ENCODE assay signal across 8 cellular contexts in the genomic region with DNA sequence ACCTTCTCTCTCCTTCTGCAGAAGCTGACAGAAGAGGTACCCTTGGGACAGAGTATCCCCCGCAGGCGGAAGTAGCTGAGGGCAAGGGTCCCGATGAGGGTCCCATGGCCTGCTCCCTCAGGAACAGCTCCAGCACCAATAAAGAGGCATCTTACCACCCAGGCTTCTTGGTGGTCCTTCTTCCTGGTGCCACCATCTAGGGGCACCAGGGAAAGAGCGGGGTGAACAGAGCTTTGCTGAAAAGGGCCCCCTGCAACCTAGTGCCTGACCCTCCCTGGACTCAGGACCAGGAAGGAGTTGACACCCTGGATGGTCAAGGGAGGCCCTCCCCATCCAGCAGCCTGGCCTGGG. TPM values are rescaled to one million over a fixed set of nuclear protein-coding genes. Genes with fewer than 3 reads are reported as not detected.
DNase-seq lines count a peak whose midpoint lies in the region; ATAC-seq and TF ChIP-seq lines count a peak whose summit lies in the region.

No MANE protein-coding gene starts in this region.

- H3K27ac ChIP-seq in SK-N-SH (ENCODE audit: low read depth in 2 of 2, low read length in 1 of 2) (peak overlapping the region; percentile 46 to 71; a peak in 3 of 4 replicates), smooth muscle cell (ENCODE audit: low read depth) (peak overlapping the region; percentile 32)

- 92% methylated on average over 4 of the region's 4 CpGs for WGBS in SK-N-SH (ENCODE audit: low lambda C conversion rate)
- 100% methylated on average over 4 of the region's 4 CpGs for WGBS in smooth muscle cell (ENCODE audit: low lambda C conversion rate)

- H3F3A ChIP-seq in SK-N-SH (replicated peaks; ENCODE audit: insufficient read depth) (peaks cover 17% of the 10 kb centered on the region), smooth muscle cell (ENCODE audit: low read depth) (peaks cover 14% of the 10 kb centered on the region)

- H2AFZ ChIP-seq in SK-N-SH (ENCODE audit: low read depth), result no peak overlapping the region
- no peak overlapping the region for H2AFZ ChIP-seq in smooth muscle cell (ENCODE audit: low read depth)

- peaks cover 23% of the 10 kb centered on the region for H3K79me2 ChIP-seq in SK-N-SH (ENCODE audit: insufficient read depth)
- H3K79me2 ChIP-seq in smooth muscle cell (ENCODE audit: low read depth), result peaks cover 14% of the 10 kb centered on the region

- ATAC-seq in GM18873 (IDR thresholded peaks at IDR 0.05; ENCODE audit: low FRiP score, unreplicated experiment), result peak; percentile 3
- ATAC-seq in left cardiac atrium, result peak; percentile 1 to 2
- ATAC-seq in HG03442 (IDR thresholded peaks at IDR 0.05; ENCODE audit: unreplicated experiment), result no peak
- no peak for ATAC-seq in HG02938 (IDR thresholded peaks at IDR 0.05; ENCODE audit: unreplicated experiment)

- H4K20me1 ChIP-seq in SK-N-SH (ENCODE audit: insufficient read depth) (peaks cover 4% of the 10 kb centered on the region; the same call in 1 of the 2 replicates), smooth muscle cell (ENCODE audit: low read depth) (no peaks in the 10 kb centered on the region)

- TF ChIP-seq RAD21 in SK-N-SH (IDR thresholded peaks at IDR 0.05; ENCODE audit: low read length), result no peak

- H3K4me2 ChIP-seq in SK-N-SH (peak overlapping the region; percentile 97; the same call in 1 of the 2 replicates), smooth muscle cell (no peak overlapping the region)

- H3K9me3 ChIP-seq in SK-N-SH (no peaks in the 10 kb centered on the region), smooth muscle cell (replicated peaks; ENCODE audit: low read depth) (no peaks in the 10 kb centered on the region)

- H3K9me2 ChIP-seq in SK-N-SH, result no peaks in the 10 kb centered on the region

- H3K4me1 ChIP-seq in SK-N-SH (ENCODE audit: control insufficient read depth in 1 of 2, insufficient read depth in 2 of 2, low read depth in 1 of 2, low read length in 1 of 2) (peaks cover 4 to 22% of the 10 kb centered on the region in 2 experiments; a peak in 1 of 4 replicates), smooth muscle cell (ENCODE audit: low read depth) (peaks cover 7% of the 10 kb centered on the region)

- H3K4me3 ChIP-seq in SK-N-SH (ENCODE audit: low read depth in 2 of 2, low read length in 1 of 2), result no peak overlapping the region
- no peak overlapping the region for H3K4me3 ChIP-seq in smooth muscle cell

- CTCF ChIA-PET in SK-N-SH (lab: Yijun Ruan, JAX), result interaction anchor here (0.8 to 3.5 kb wide), 33 partner anchors 10 to 136 kb away, joined by 3 to 38 read pairs (median 5); a partner anchor contains a TSS

- no peak for DNase-seq in SK-N-SH
- DNase-seq in left cardiac atrium, result peak; percentile 17
- DNase-seq in smooth muscle cell (lab: John Stamatoyannopoulos, UW; ENCODE audit: unreplicated experiment), result no peak
- DNase-seq in stimulated activated CD4-positive, alpha-beta T cell treated with anti-CD3 and anti-CD28 coated beads, Interleukin-4, amount 100 ng/mL, for 1 hour, result no peak
- DNase-seq in GOT3 (lab: John Stamatoyannopoulos, UW), result no peak

- no peak for TF ChIP-seq CTCF in SK-N-SH (IDR thresholded peaks at IDR 0.05)
- TF ChIP-seq CTCF in smooth muscle cell (IDR thresholded peaks at IDR 0.05; ENCODE audit: borderline replicate concordance, insufficient read depth, poor library complexity, severe bottlenecking), result no peak

- no peak overlapping the region for H3K9ac ChIP-seq in SK-N-SH
- no peak overlapping the region for H3K9ac ChIP-seq in smooth muscle cell (ENCODE audit: low read depth)

- no peaks in the 10 kb centered on the region for H3K27me3 ChIP-seq in SK-N-SH (ENCODE audit: insufficient read depth)
- H3K27me3 ChIP-seq in smooth muscle cell (ENCODE audit: low read depth), result no peaks in the 10 kb centered on the region

- H3K36me3 ChIP-seq in SK-N-SH (replicated peaks in 1 of 2; ENCODE audit: control insufficient read depth in 1 of 2, insufficient read depth in 2 of 2, low read length in 1 of 2) (peaks cover 35 to 61% of the 10 kb centered on the region in 2 experiments), smooth muscle cell (ENCODE audit: low read depth) (no peaks in the 10 kb centered on the region)

- POLR2A ChIA-PET in SK-N-SH (lab: Yijun Ruan, JAX), result interaction anchor here (0.8 to 5.2 kb wide), 11 partner anchors 12 to 65 kb away, joined by 3 to 50 read pairs (median 5); a partner anchor contains a TSS

- intact Hi-C loops in left cardiac atrium (cut with DNase I), result no loop called here

- TF ChIP-seq EP300 in SK-N-SH (IDR thresholded peaks at IDR 0.05; ENCODE audit: borderline replicate concordance in 1 of 2, low read depth in 1 of 2, low read length in 1 of 2), result no peak

TF ChIP-seq in SK-N-SH, 30 proteins besides CTCF, POLR2A, EP300 and RAD21:
- TF ChIP-seq RXRA (IDR thresholded peaks at IDR 0.05; ENCODE audit: borderline replicate concordance, low read depth) (no peak), EZH2phosphoT487 (IDR thresholded peaks at IDR 0.05; ENCODE audit: borderline replicate concordance, low read depth) (no peak), TEAD4 (IDR thresholded peaks at IDR 0.05; ENCODE audit: borderline replicate concordance, insufficient read depth) (no peak), TCF12 (IDR thresholded peaks at IDR 0.05) (no peak), RCOR1 (IDR thresholded peaks at IDR 0.05; ENCODE audit: low read length) (no peak), JUND (IDR thresholded peaks at IDR 0.05) (no peak), POLR2AphosphoS5 (IDR thresholded peaks at IDR 0.05; ENCODE audit: low read depth, low read length) (no peak), FOXM1 (IDR thresholded peaks at IDR 0.05; ENCODE audit: low read depth) (no peak), ELF1 (IDR thresholded peaks at IDR 0.05) (no peak), CHD2 (IDR thresholded peaks at IDR 0.05; ENCODE audit: low read length, partially characterized antibody) (no peak), FOSL2 (IDR thresholded peaks at IDR 0.05; ENCODE audit: borderline replicate concordance, low read depth) (no peak), RFX5 (IDR thresholded peaks at IDR 0.05; ENCODE audit: low read length) (no peak), NRF1 (IDR thresholded peaks at IDR 0.05; ENCODE audit: low read depth, low read length) (no peak), GATA2 (CRISPR knock-in tag; IDR thresholded peaks at IDR 0.05) (no peak), SMC3 (IDR thresholded peaks at IDR 0.05; ENCODE audit: low read depth, low read length) (no peak), YY1 (IDR thresholded peaks at IDR 0.05; ENCODE audit: low read depth) (no peak), SIN3A (IDR thresholded peaks at IDR 0.05; ENCODE audit: borderline replicate concordance, low read depth, low read length) (no peak)
- TF ChIP-seq, protein P1, sequence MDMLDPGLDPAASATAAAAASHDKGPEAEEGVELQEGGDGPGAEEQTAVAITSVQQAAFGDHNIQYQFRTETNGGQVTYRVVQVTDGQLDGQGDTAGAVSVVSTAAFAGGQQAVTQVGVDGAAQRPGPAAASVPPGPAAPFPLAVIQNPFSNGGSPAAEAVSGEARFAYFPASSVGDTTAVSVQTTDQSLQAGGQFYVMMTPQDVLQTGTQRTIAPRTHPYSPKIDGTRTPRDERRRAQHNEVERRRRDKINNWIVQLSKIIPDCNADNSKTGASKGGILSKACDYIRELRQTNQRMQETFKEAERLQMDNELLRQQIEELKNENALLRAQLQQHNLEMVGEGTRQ (IDR thresholded peaks at IDR 0.05; ENCODE audit: borderline replicate concordance, low read depth, low read length), result no peak
- TF ChIP-seq, protein P2, sequence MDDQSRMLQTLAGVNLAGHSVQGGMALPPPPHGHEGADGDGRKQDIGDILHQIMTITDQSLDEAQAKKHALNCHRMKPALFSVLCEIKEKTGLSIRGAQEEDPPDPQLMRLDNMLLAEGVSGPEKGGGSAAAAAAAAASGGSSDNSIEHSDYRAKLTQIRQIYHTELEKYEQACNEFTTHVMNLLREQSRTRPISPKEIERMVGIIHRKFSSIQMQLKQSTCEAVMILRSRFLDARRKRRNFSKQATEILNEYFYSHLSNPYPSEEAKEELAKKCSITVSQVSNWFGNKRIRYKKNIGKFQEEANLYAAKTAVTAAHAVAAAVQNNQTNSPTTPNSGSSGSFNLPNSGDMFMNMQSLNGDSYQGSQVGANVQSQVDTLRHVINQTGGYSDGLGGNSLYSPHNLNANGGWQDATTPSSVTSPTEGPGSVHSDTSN (IDR thresholded peaks at IDR 0.05), result no peak
TF ChIP-seq in SK-N-SH: peak in this region for 0.

RNA-seq across cellular contexts. Expression of a gene that starts 0.6 kb away (rescaled TPM):
- polyA plus RNA-seq in SK-N-SH (2012; rRNA removed) (37.6 and 43.6 TPM in 2 replicates), smooth muscle cell (42.0 and 58.3 TPM in 2 replicates)
- polyA plus RNA-seq in SK-N-SH (2012; cell fraction: cytosol; rRNA removed), result 24.7 and 28.7 TPM in 2 replicates
- 88.6 and 121 TPM in 2 replicates for polyA plus RNA-seq in SK-N-SH (2012; cell fraction: nucleus; rRNA removed)
- total RNA-seq in left cardiac atrium (10 to 100 TPM; 44.7 to 84.6 TPM), smooth muscle cell (38.2 and 42.7 TPM in 2 replicates)

RNA-seq across cellular contexts. Expression of a gene that starts 11.4 kb away (rescaled TPM):
- polyA plus RNA-seq in SK-N-SH (2012; rRNA removed) (13.1 and 23.2 TPM in 2 replicates), smooth muscle cell (16.8 and 26.7 TPM in 2 replicates)
- polyA plus RNA-seq in SK-N-SH (2012; cell fraction: cytosol; rRNA removed), result 10.7 and 18.2 TPM in 2 replicates
- polyA plus RNA-seq in SK-N-SH (2012; cell fraction: nucleus; rRNA removed), result 141 and 220 TPM in 2 replicates
- total RNA-seq in left cardiac atrium (1 to 10 TPM; 8.4 to 8.9 TPM), smooth muscle cell (5.7 and 9.3 TPM in 2 replicates)

RNA-seq across cellular contexts. Expression of a gene that starts 13.2 kb away (rescaled TPM):
- 19.2 and 20.4 TPM in 2 replicates for polyA plus RNA-seq in SK-N-SH (2012; rRNA removed)
- polyA plus RNA-seq in SK-N-SH (2012; cell fraction: cytosol; rRNA removed), result 9.2 and 13.6 TPM in 2 replicates
- 119 and 161 TPM in 2 replicates for polyA plus RNA-seq in SK-N-SH (2012; cell fraction: nucleus; rRNA removed)
- total RNA-seq in left cardiac atrium, result 10 to 100 TPM; 31.6 to 41.7 TPM
- total RNA-seq in smooth muscle cell, result 39.3 and 74.8 TPM in 2 replicates
- polyA plus RNA-seq in smooth muscle cell, result 23.3 and 25.4 TPM in 2 replicates

RNA-seq across cellular contexts. Expression of a gene that starts 14.1 kb away (rescaled TPM):
- polyA plus RNA-seq in SK-N-SH (2012; rRNA removed), result 129 and 147 TPM in 2 replicates
- 132 and 159 TPM in 2 replicates for polyA plus RNA-seq in SK-N-SH (2012; cell fraction: cytosol; rRNA removed)
- 240 and 296 TPM in 2 replicates for polyA plus RNA-seq in SK-N-SH (2012; cell fraction: nucleus; rRNA removed)
- total RNA-seq in left cardiac atrium, result 10 to 100 TPM; 65.5 to 84.2 TPM
- total RNA-seq in smooth muscle cell, result 40.7 and 53.2 TPM in 2 replicates
- polyA plus RNA-seq in smooth muscle cell, result 164 and 166 TPM in 2 replicates

RNA-seq across cellular contexts. Expression of a gene that starts 19.1 kb away (rescaled TPM):
- 14.5 and 19.3 TPM in 2 replicates for polyA plus RNA-seq in SK-N-SH (2012; rRNA removed)
- polyA plus RNA-seq in SK-N-SH (2012; cell fraction: cytosol; rRNA removed), result 10.2 and 14.4 TPM in 2 replicates
- polyA plus RNA-seq in SK-N-SH (2012; cell fraction: nucleus; rRNA removed), result 47.8 and 61.5 TPM in 2 replicates
- total RNA-seq in left cardiac atrium, result 10 to 100 TPM; 14.3 to 22.0 TPM
- total RNA-seq in smooth muscle cell, result 6.3 and 13.0 TPM in 2 replicates
- 11.9 and 16.9 TPM in 2 replicates for polyA plus RNA-seq in smooth muscle cell

Comparison
In these comparisons a context has a peak if more than half of its experiments do, and no peak if none do; other contexts are left out.
1. ATAC-seq: peak in GM18873 (single experiment) and left cardiac atrium (2 of 2); none in HG03442 (single experiment) and HG02938 (single experiment).